ENCODE assay signal across 12 cellular contexts in the genomic region with DNA sequence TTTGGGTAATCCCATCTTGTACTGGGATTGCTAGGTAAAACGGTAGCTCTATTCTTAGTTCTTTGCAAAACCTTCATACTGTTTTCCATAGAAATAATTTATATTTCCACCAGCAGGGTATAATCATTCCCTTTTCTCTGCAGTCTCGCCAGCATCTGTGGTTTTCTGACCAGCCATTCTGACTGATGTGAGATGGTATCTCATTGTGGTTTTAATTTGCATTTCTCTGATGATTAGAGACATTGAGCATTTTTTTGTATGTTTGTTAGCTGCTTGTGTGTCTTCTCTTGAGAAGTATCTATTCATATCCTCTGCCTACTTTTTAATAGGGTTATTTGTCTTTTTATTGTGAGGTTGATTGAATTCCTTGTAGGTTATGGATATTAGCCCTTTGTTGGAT.
DNase-seq lines count a peak whose midpoint lies in the region; ATAC-seq and TF ChIP-seq lines count a peak whose summit lies in the region.
"Had no signal": no experiment of that assay in that cellular context is flagged by ENCODE, and none has a peak within 500 bp of the region (broad histone marks: within the 10 kb centered on the region; RNA-seq: fewer than 3 reads in every experiment).

No MANE protein-coding gene starts in this region.

- TF ChIP-seq EP300 in transverse colon (IDR thresholded peaks at IDR 0.05; ENCODE audit: low read depth): no peak

- peaks cover 0 to 3% (median 0%) of the 10 kb centered on the region in 4 donors for H3K4me1 ChIP-seq in transverse colon
- H3K4me1 ChIP-seq: right atrium auricular region had no signal

- ATAC-seq in GM18508 (IDR thresholded peaks at IDR 0.05; ENCODE audit: insufficient read depth, unreplicated experiment) (peak; percentile 47), HG03469 (IDR thresholded peaks at IDR 0.05; ENCODE audit: unreplicated experiment) (peak; percentile 46)

- no peak for TF ChIP-seq POLR2A in transverse colon (IDR thresholded peaks at IDR 0.05)

- no peaks in the 10 kb centered on the region for H3K27me3 Mint-ChIP-seq in chondrocyte (ENCODE audit: low read depth)

- H3K9me3 Mint-ChIP-seq in chondrocyte (ENCODE audit: low read depth): peaks cover 4% of the 10 kb centered on the region

- DNase-seq in HCEC 1CT (peak; percentile 14), fibroblast of mammary gland (ENCODE audit: low read depth) (peak; percentile 54), MV-4-11 (lab: John Stamatoyannopoulos, UW) (no peak), transverse colon (no peak), NCI-H2081 treated with DMSO at 0.1 percent for 48 hours (lab: John Stamatoyannopoulos, UW) (no peak), chondrocyte (ENCODE audit: low spot score) (no peak)
- DNase-seq: CD8-positive, alpha-beta memory T cell had no signal

- H3K4me3 ChIP-seq in fibroblast of mammary gland (ENCODE audit: control insufficient read depth, low read depth, low read length) (no peak overlapping the region), transverse colon (no peak overlapping the region)
- H3K4me3 ChIP-seq: cardiac muscle cell, lung, right atrium auricular region had no signal

- H3K36me3 Mint-ChIP-seq in chondrocyte (ENCODE audit: low read depth): peaks cover 2% of the 10 kb centered on the region
- H3K36me3 Mint-ChIP-seq: CD8-positive, alpha-beta memory T cell had no signal

- H3K9me3 ChIP-seq in transverse colon: no peaks in the 10 kb centered on the region
- H3K9me3 ChIP-seq: right atrium auricular region had no signal

- no peak overlapping the region for H3K27ac Mint-ChIP-seq in chondrocyte (ENCODE audit: unreplicated experiment)
- H3K27ac Mint-ChIP-seq: CD8-positive, alpha-beta memory T cell had no signal

- 75 to 78% methylated on average over 2 of the region's 2 CpGs for WGBS in transverse colon (ENCODE audit: low coverage in 1 of 2), 2 donors

- H3K36me3 ChIP-seq in transverse colon: no peaks in the 10 kb centered on the region
- H3K36me3 ChIP-seq: cardiac muscle cell, right atrium auricular region had no signal

- no peak for TF ChIP-seq CTCF in fibroblast of mammary gland (conservative IDR thresholded peaks at IDR 0.05; ENCODE audit: control insufficient read depth, insufficient read depth, low read depth, low read length)
- TF ChIP-seq CTCF in transverse colon (IDR thresholded peaks at IDR 0.05): no peak
- no peak for TF ChIP-seq CTCF in chondrocyte (IDR thresholded peaks at IDR 0.05)

- H3K4me1 Mint-ChIP-seq in chondrocyte (ENCODE audit: low read depth): peaks cover 8% of the 10 kb centered on the region
- H3K4me1 Mint-ChIP-seq: CD8-positive, alpha-beta memory T cell had no signal

- in situ Hi-C loops in transverse colon (cut with MboI; ENCODE audit: low pct_ligation_motif_present in 1 of 4, low pct_unique_long_range_greater_than_20kb in 1 of 4, low sequenced_read_pairs in 3 of 4): no loop called here

- H3K4me3 Mint-ChIP-seq in chondrocyte (ENCODE audit: unreplicated experiment): no peak overlapping the region
- H3K4me3 Mint-ChIP-seq: CD8-positive, alpha-beta memory T cell had no signal

- intact Hi-C loops in transverse colon (cut with DNase I; ENCODE audit: low total_unique reads): no loop called here

- no peak overlapping the region for H3K27ac ChIP-seq in transverse colon
- H3K27ac ChIP-seq: cardiac muscle cell, right atrium auricular region had no signal

- H3K27me3 ChIP-seq in transverse colon: no peaks in the 10 kb centered on the region
- H3K27me3 ChIP-seq: cardiac muscle cell, right atrium auricular region had no signal

Comparison
In these comparisons a context has a peak if more than half of its experiments do, and no peak if none do; other contexts are left out.
1. DNase-seq: peak in HCEC 1CT (single experiment) and fibroblast of mammary gland (single experiment); none in MV-4-11 (single experiment), transverse colon (single experiment), NCI-H2081 treated with DMSO at 0.1 percent for 48 hours (single experiment) and chondrocyte (single experiment).